1 cellular context compared by ENCODE assay signal in the genomic region with DNA sequence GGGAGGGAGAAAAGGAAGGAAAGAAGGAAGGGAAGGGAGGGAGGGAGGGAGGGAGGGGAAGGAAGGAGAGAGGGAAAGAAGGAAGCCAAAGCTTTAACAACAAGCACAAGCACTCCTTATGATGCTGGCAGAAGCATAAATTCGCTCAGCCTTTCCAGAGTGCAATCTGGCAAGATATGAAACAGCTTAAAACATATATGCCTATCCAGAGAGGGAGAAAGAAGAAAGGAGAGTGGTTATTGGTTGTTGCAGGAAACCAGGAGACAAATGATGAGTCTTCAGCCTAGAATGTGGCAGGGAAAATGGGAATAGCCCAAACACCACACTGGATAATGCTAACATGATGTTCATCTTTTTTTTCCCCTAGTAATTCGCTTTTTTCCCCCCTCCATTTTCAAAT.
TF ChIP-seq lines count a peak whose summit lies in the region.

No MANE protein-coding gene starts in this region.

TF ChIP-seq in IMR-90, 13 proteins besides CTCF, POLR2A, EP300 and RAD21:
- TF ChIP-seq MAZ (IDR thresholded peaks at IDR 0.05; ENCODE audit: borderline replicate concordance, low read depth, low read length): no peak
- TF ChIP-seq NFE2L2 (IDR thresholded peaks at IDR 0.05; ENCODE audit: low read depth, low read length): no peak
- TF ChIP-seq BHLHE40 (IDR thresholded peaks at IDR 0.05; ENCODE audit: low read depth, low read length): no peak
- no peak for TF ChIP-seq CHD1 (IDR thresholded peaks at IDR 0.05; ENCODE audit: low read depth, low read length)
- TF ChIP-seq RFX5 (IDR thresholded peaks at IDR 0.05; ENCODE audit: low read depth, low read length): no peak
- TF ChIP-seq ELK1 (IDR thresholded peaks at IDR 0.05; ENCODE audit: borderline replicate concordance, low read depth, low read length): no peak
- TF ChIP-seq CEBPB (IDR thresholded peaks at IDR 0.05; ENCODE audit: low read depth, low read length): no peak
- TF ChIP-seq SMC3 (IDR thresholded peaks at IDR 0.05; ENCODE audit: low read depth, low read length): no peak
- no peak for TF ChIP-seq RCOR1 (IDR thresholded peaks at IDR 0.05; ENCODE audit: insufficient replicate concordance, low read length)
- no peak for TF ChIP-seq MAFK (IDR thresholded peaks at IDR 0.05; ENCODE audit: low read depth, low read length)
- TF ChIP-seq MXI1 (IDR thresholded peaks at IDR 0.05; ENCODE audit: borderline replicate concordance, low read depth, low read length): no peak
- no peak for TF ChIP-seq FOS (IDR thresholded peaks at IDR 0.05; ENCODE audit: low read depth, low read length)
- TF ChIP-seq USF2 (IDR thresholded peaks at IDR 0.05; ENCODE audit: low read depth, low read length): no peak
